ENCODE assay signal across 17 cellular contexts in genomic region chr20:49924247-49924646, GRCh38. TPM values are rescaled to one million over a fixed set of nuclear protein-coding genes. Genes with fewer than 3 reads are reported as not detected.
DNase-seq lines count a peak whose midpoint lies in the region; ATAC-seq, FAIRE-seq and TF ChIP-seq lines count a peak whose summit lies in the region.
"Had no signal": no experiment of that assay in that cellular context is flagged by ENCODE, and none has a peak within 500 bp of the region (broad histone marks: within the 10 kb centered on the region; RNA-seq: fewer than 3 reads in every experiment).

No MANE protein-coding gene starts in this region.

- in situ Hi-C loops in HepG2 (cut with HindIII; ENCODE audit: extremely low pct_ligation_motif_present, low pct_unique_long_range_greater_than_20kb) (no loop called here), transverse colon (cut with MboI; ENCODE audit: low pct_ligation_motif_present in 1 of 4, low pct_unique_long_range_greater_than_20kb in 1 of 4, low sequenced_read_pairs in 3 of 4) (no loop called here), mammary epithelial cell (cut with MboI; ENCODE audit: low sequenced_read_pairs in 2 of 2) (no loop called here)

- H3K36me3 Mint-ChIP-seq in neural crest cell (ENCODE audit: low read depth) = no peaks in the 10 kb centered on the region
- H3K36me3 Mint-ChIP-seq: CD4-positive, alpha-beta memory T cell had no signal

- FAIRE-seq in HepG2 (lab: Jason Lieb, UNC) = no peak
- FAIRE-seq: A204.1, GM18507, H54 had no signal

- H3K27ac Mint-ChIP-seq in neural crest cell (ENCODE audit: unreplicated experiment) = no peak overlapping the region
- H3K27ac Mint-ChIP-seq: B cell; CD4-positive, alpha-beta memory T cell had no signal

- peaks cover 42% of the 10 kb centered on the region for H3K4me1 ChIP-seq in HepG2 (ENCODE audit: insufficient read depth, low read length)
- H3K4me1 ChIP-seq in right lobe of liver = peaks cover 0 to 8% (median 3%) of the 10 kb centered on the region in 4 donors
- peaks cover 3 to 16% (median 12%) of the 10 kb centered on the region in 4 donors for H3K4me1 ChIP-seq in transverse colon
- H3K4me1 ChIP-seq in vagina = no peaks in the 10 kb centered on the region
- H3K4me1 ChIP-seq in mammary epithelial cell (ENCODE audit: insufficient read depth, low read length) = peaks cover 6% of the 10 kb centered on the region

- H3K27me3 ChIP-seq in HepG2 (ENCODE audit: control insufficient read depth in 1 of 2, insufficient read depth in 2 of 2, low read length in 2 of 2) (no peaks in the 10 kb centered on the region), right lobe of liver (no peaks in the 10 kb centered on the region), transverse colon (no peaks in the 10 kb centered on the region), vagina (no peaks in the 10 kb centered on the region), mammary epithelial cell (ENCODE audit: insufficient read depth, low read length) (no peaks in the 10 kb centered on the region)

- CTCF ChIA-PET in HepG2 (lab: Yijun Ruan, JAX; ENCODE audit: low intra/inter-chr PET ratio, low total read pairs) = no interaction called here
- CTCF ChIA-PET in mammary epithelial cell (lab: Charles Lee; ENCODE audit: low non-redundant PET) = no interaction called here

- H3K9me3 Mint-ChIP-seq in neural crest cell = peaks cover 2% of the 10 kb centered on the region
- H3K9me3 Mint-ChIP-seq: CD4-positive, alpha-beta memory T cell had no signal

- POLR2A ChIA-PET in HepG2 (lab: Yijun Ruan, JAX) = interaction anchor here (0.7 to 5.9 kb wide), 3 partner anchors 8 to 152 kb away, joined by 3 to 28 read pairs (median 4); partner anchors contain the start of genes RNF114 and SPATA2

- no peaks in the 10 kb centered on the region for H3K27me3 Mint-ChIP-seq in neural crest cell (ENCODE audit: low read depth)

- dilution Hi-C loops in mammary epithelial cell (cut with HindIII; ENCODE audit: low sequenced_read_pairs) = no loop called here

- H3K4me1 Mint-ChIP-seq in neural crest cell = peaks cover 8% of the 10 kb centered on the region

- TF ChIP-seq EP300 in HepG2 (IDR thresholded peaks at IDR 0.05; ENCODE audit: low read depth in 2 of 2, low read length in 2 of 2) (no peak), HepG2 (CRISPR knock-in tag; IDR thresholded peaks at IDR 0.05; ENCODE audit: borderline replicate concordance) (no peak), transverse colon (IDR thresholded peaks at IDR 0.05; ENCODE audit: low read depth) (no peak)

- H3K4me3 Mint-ChIP-seq in neural crest cell = peak overlapping the region; percentile 25
- H3K4me3 Mint-ChIP-seq: B cell; CD4-positive, alpha-beta memory T cell had no signal

- H3K9ac ChIP-seq in HepG2 (ENCODE audit: insufficient read depth, low read depth, low read length) (no peak overlapping the region), mammary epithelial cell (ENCODE audit: insufficient read depth, low read length) (no peak overlapping the region)
- H3K9ac ChIP-seq: GM23248 had no signal

- no peak for TF ChIP-seq RAD21 in HepG2 (CRISPR knock-in tag; IDR thresholded peaks at IDR 0.05)

- no peak overlapping the region for H3K4me2 ChIP-seq in HepG2 (ENCODE audit: low read depth, low read length)
- no peak overlapping the region for H3K4me2 ChIP-seq in mammary epithelial cell (ENCODE audit: insufficient read depth, low read depth, low read length)

- BruUV-seq in HepG2 (replicated peaks; lab: Mats Ljungman, UMichigan) (no TSS peak), mammary epithelial cell (replicated peaks; lab: Mats Ljungman, UMichigan) (no TSS peak)

- H4K20me1 ChIP-seq in HepG2 (ENCODE audit: insufficient read depth, low read length) (no peaks in the 10 kb centered on the region), mammary epithelial cell (ENCODE audit: insufficient read depth, low read length) (no peaks in the 10 kb centered on the region)

- no peak for TF ChIP-seq CTCF in HepG2 (CRISPR knock-in tag; IDR thresholded peaks at IDR 0.05)
- no peak for TF ChIP-seq CTCF in right lobe of liver (IDR thresholded peaks at IDR 0.05)
- no peak for TF ChIP-seq CTCF in fibroblast of the aortic adventitia (IDR thresholded peaks at IDR 0.05; ENCODE audit: insufficient read depth, low read length)
- no peak for TF ChIP-seq CTCF in neural crest cell (conservative IDR thresholded peaks at IDR 0.05)
- no peak for TF ChIP-seq CTCF in transverse colon (IDR thresholded peaks at IDR 0.05)
- TF ChIP-seq CTCF in vagina (IDR thresholded peaks at IDR 0.05) = no peak
- no peak for TF ChIP-seq CTCF in mammary epithelial cell (conservative IDR thresholded peaks at IDR 0.05 in 1 of 2, IDR thresholded peaks at IDR 0.05 in 1 of 2; ENCODE audit: extremely low read depth in 1 of 2, insufficient read depth in 1 of 2, low read depth in 1 of 2, low read length in 2 of 2)

- DNase-seq in HepG2 (ENCODE audit: low spot score) = no peak
- DNase-seq in right lobe of liver = no peak
- peak; percentile 39 for DNase-seq in fibroblast of the aortic adventitia (ENCODE audit: low read depth)
- no peak for DNase-seq in neural crest cell (ENCODE audit: low read depth, low spot score)
- DNase-seq in transverse colon = peak; percentile 5
- DNase-seq in vagina (ENCODE audit: extremely low spot score in 2 of 2) = no peak
- DNase-seq in mammary epithelial cell = no peak
- DNase-seq: Caco-2; CD4-positive, alpha-beta memory T cell; GM23248 had no signal

- H3K36me3 ChIP-seq in HepG2 (replicated peaks in 1 of 2; ENCODE audit: control insufficient read depth in 1 of 2, insufficient read depth in 2 of 2, low read length in 2 of 2) (no peaks in the 10 kb centered on the region), right lobe of liver (no peaks in the 10 kb centered on the region), transverse colon (no peaks in the 10 kb centered on the region), vagina (no peaks in the 10 kb centered on the region), mammary epithelial cell (ENCODE audit: insufficient read depth, low read length) (no peaks in the 10 kb centered on the region)

- H2AFZ ChIP-seq in HepG2 (ENCODE audit: low read length) = no peak overlapping the region
- H2AFZ ChIP-seq in mammary epithelial cell (ENCODE audit: low read depth, low read length) = no peak overlapping the region
- H2AFZ ChIP-seq: GM23248 had no signal

- ATAC-seq in HepG2 = no peak
- ATAC-seq in right lobe of liver = no peak
- no peak for ATAC-seq in GM21381 (IDR thresholded peaks at IDR 0.05; ENCODE audit: unreplicated experiment)
- ATAC-seq: HCT116 had no signal

- H3K79me2 ChIP-seq in HepG2 (ENCODE audit: insufficient read depth, low read length) (no peaks in the 10 kb centered on the region), mammary epithelial cell (ENCODE audit: insufficient read depth, low read length) (no peaks in the 10 kb centered on the region)

- intact Hi-C loops in HepG2 (cut with micrococcal nuclease; ENCODE audit: unreplicated experiment) (no loop called here), right lobe of liver (cut with DNase I) (no loop called here), transverse colon (cut with DNase I; ENCODE audit: low total_unique reads) (loop anchor here (10.0 kb wide), 1 partner anchor 309 kb away; no protein-coding TSS in a partner anchor), vagina (cut with DNase I) (loop anchor here (10.0 kb wide), 1 partner anchor 299 kb away; no protein-coding TSS in a partner anchor), mammary epithelial cell (cut with micrococcal nuclease) (no loop called here)

- no peaks in the 10 kb centered on the region for H3K9me3 ChIP-seq in HepG2 (ENCODE audit: low read length)
- H3K9me3 ChIP-seq in right lobe of liver = no peaks in the 10 kb centered on the region
- H3K9me3 ChIP-seq in transverse colon = no peaks in the 10 kb centered on the region
- H3K9me3 ChIP-seq in vagina = no peaks in the 10 kb centered on the region
- H3K9me3 ChIP-seq in mammary epithelial cell (replicated peaks; ENCODE audit: insufficient read depth, low read length) = no peaks in the 10 kb centered on the region
- H3K9me3 ChIP-seq: Caco-2 had no signal

- H3K27ac ChIP-seq in HepG2 (ENCODE audit: extremely low read length, insufficient read depth, low read length) (no peak overlapping the region), right lobe of liver (no peak overlapping the region), transverse colon (peak overlapping the region; percentile 68 to 86 (median 84)), vagina (no peak overlapping the region), mammary epithelial cell (ENCODE audit: insufficient read depth, low read depth, low read length) (no peak overlapping the region)
- H3K27ac ChIP-seq: C4-2B, GM23248 had no signal

- TF ChIP-seq POLR2A in HepG2 (IDR thresholded peaks at IDR 0.05; ENCODE audit: insufficient read depth in 1 of 2, low read depth in 2 of 2, low read length in 2 of 2) (no peak), right lobe of liver (IDR thresholded peaks at IDR 0.05) (no peak), transverse colon (IDR thresholded peaks at IDR 0.05) (no peak), vagina (IDR thresholded peaks at IDR 0.05) (no peak)

- H3K4me3 ChIP-seq in HepG2 (replicated peaks in 1 of 3; ENCODE audit: insufficient read depth in 1 of 3, low read depth in 2 of 3, low read length in 3 of 3) (no peak overlapping the region), right lobe of liver (no peak overlapping the region), fibroblast of the aortic adventitia (ENCODE audit: low read depth, low read length) (no peak overlapping the region), transverse colon (no peak overlapping the region), vagina (no peak overlapping the region), mammary epithelial cell (replicated peaks in 1 of 3; ENCODE audit: insufficient read depth in 1 of 3, low read depth in 2 of 3, low read length in 3 of 3) (no peak overlapping the region)
- H3K4me3 ChIP-seq: GM23248 had no signal

- 95% methylated on average over 4 of the region's 4 CpGs for WGBS in HepG2 (ENCODE audit: low lambda C conversion rate)
- 100% methylated on average over 2 of the region's 4 CpGs for WGBS in right lobe of liver (ENCODE audit: insufficient coverage, low coverage, low lambda C conversion rate, missing lambda C conversion rate)
- 93% methylated on average over 4 of the region's 4 CpGs; no CpG with 5 or more reads in 1 of the 2 donors for WGBS in transverse colon (ENCODE audit: low coverage in 1 of 2), 2 donors
- 90% methylated on average over 4 of the region's 4 CpGs for WGBS in mammary epithelial cell (ENCODE audit: low coverage, missing lambda C conversion rate)

RNA-seq across cellular contexts. Expression of gene SPATA2, which starts 8.9 kb away (rescaled TPM):
- 3.2 and 4.3 TPM in 2 replicates for total RNA-seq in HepG2 (2016; rRNA removed; fragmentation: Illumina TruSeq; extraction: Trizol)
- total RNA-seq in HepG2 (2016; cell fraction: cytosol; rRNA removed; fragmentation: Illumina TruSeq; extraction: Trizol; ENCODE audit: low read depth) = 1.9 TPM in 2 replicates
- total RNA-seq in HepG2 (2016; cell fraction: insoluble cytoplasmic fraction; rRNA removed; fragmentation: Illumina TruSeq; extraction: Trizol) = 3.3 and 3.4 TPM in 2 replicates
- 5.6 and 6.9 TPM in 2 replicates for total RNA-seq in HepG2 (2016; cell fraction: membrane; rRNA removed; fragmentation: Illumina TruSeq; extraction: Trizol)
- 3.5 and 4.4 TPM in 2 replicates for total RNA-seq in HepG2 (2016; cell fraction: nucleus; rRNA removed; fragmentation: Illumina TruSeq; extraction: Trizol)
- 8.7 and 9.5 TPM in 2 replicates for polyA plus RNA-seq in HepG2 (2011; rRNA removed)
- polyA plus RNA-seq in HepG2 (2011; cell fraction: cytosol; rRNA removed) = 6.2 and 6.7 TPM in 2 replicates
- 9.5 and 9.7 TPM in 2 replicates for polyA plus RNA-seq in HepG2 (2011; cell fraction: nucleus; rRNA removed)
- 7.5 and 8.6 TPM in 2 replicates for polyA plus RNA-seq in HepG2 (2012)
- polyA plus RNA-seq in HepG2 (2016; cell fraction: cytosol; fragmentation: Illumina TruSeq; extraction: Trizol; ENCODE audit: low read depth) = 2.9 and 3.5 TPM in 2 replicates
- 8.7 and 11.5 TPM in 2 replicates for polyA plus RNA-seq in HepG2 (2016; cell fraction: insoluble cytoplasmic fraction; fragmentation: Illumina TruSeq; extraction: Trizol; ENCODE audit: low read depth)
- polyA plus RNA-seq in HepG2 (2016; cell fraction: membrane; fragmentation: Illumina TruSeq; extraction: Trizol; ENCODE audit: low read depth) = 9.3 and 9.7 TPM in 2 replicates
- 11.3 and 13.5 TPM in 2 replicates for polyA plus RNA-seq in HepG2 (2016; cell fraction: nucleus; fragmentation: Illumina TruSeq; extraction: Trizol; ENCODE audit: insufficient read depth, low read depth)
- 11.4 and 11.8 TPM in 2 replicates for polyA minus RNA-seq in HepG2 (2011; rRNA and poly(A)+ RNA removed; ENCODE audit: low replicate concordance)
- polyA minus RNA-seq in HepG2 (2011; cell fraction: cytosol; rRNA and poly(A)+ RNA removed) = 6.0 and 6.9 TPM in 2 replicates
- polyA minus RNA-seq in HepG2 (2011; cell fraction: nucleus; rRNA and poly(A)+ RNA removed) = 5.5 and 6.7 TPM in 2 replicates
- 1 to 10 TPM; 1.9 to 3.6 (median 2.9) TPM for total RNA-seq in right lobe of liver
- total RNA-seq in fibroblast of the aortic adventitia (ENCODE audit: low replicate concordance) = 1.5 and 3.4 TPM in 2 replicates
- 10.3 and 10.5 TPM in 2 replicates for total RNA-seq in neural crest cell
- 10 to 100 TPM in 3 of 4 donors, 1 to 10 TPM in 1; 4.0 to 40.0 (median 17.2) TPM for total RNA-seq in transverse colon
- 4.7 TPM for total RNA-seq in vagina
- 1 to 10 TPM; 4.2 to 6.9 TPM for total RNA-seq in mammary epithelial cell
- polyA plus RNA-seq in mammary epithelial cell = 5.6 TPM
- 6.2 TPM for polyA minus RNA-seq in mammary epithelial cell

RNA-seq across cellular contexts. Expression of gene RNF114, which starts 11.9 kb away (rescaled TPM):
- total RNA-seq in HepG2 (2016; rRNA removed; fragmentation: Illumina TruSeq; extraction: Trizol) = 119 and 137 TPM in 2 replicates
- total RNA-seq in HepG2 (2016; cell fraction: cytosol; rRNA removed; fragmentation: Illumina TruSeq; extraction: Trizol; ENCODE audit: low read depth) = 20.7 and 21.9 TPM in 2 replicates
- 117 and 134 TPM in 2 replicates for total RNA-seq in HepG2 (2016; cell fraction: insoluble cytoplasmic fraction; rRNA removed; fragmentation: Illumina TruSeq; extraction: Trizol)
- total RNA-seq in HepG2 (2016; cell fraction: membrane; rRNA removed; fragmentation: Illumina TruSeq; extraction: Trizol) = 58.2 and 60.7 TPM in 2 replicates
- 54.0 and 64.8 TPM in 2 replicates for total RNA-seq in HepG2 (2016; cell fraction: nucleus; rRNA removed; fragmentation: Illumina TruSeq; extraction: Trizol)
- polyA plus RNA-seq in HepG2 (2011; rRNA removed) = 120 and 126 TPM in 2 replicates
- 177 and 201 TPM in 2 replicates for polyA plus RNA-seq in HepG2 (2011; cell fraction: cytosol; rRNA removed)
- polyA plus RNA-seq in HepG2 (2011; cell fraction: nucleus; rRNA removed) = 108 and 112 TPM in 2 replicates
- 108 and 111 TPM in 2 replicates for polyA plus RNA-seq in HepG2 (2012)
- 27.1 and 29.4 TPM in 2 replicates for polyA plus RNA-seq in HepG2 (2016; cell fraction: cytosol; fragmentation: Illumina TruSeq; extraction: Trizol; ENCODE audit: low read depth)
- polyA plus RNA-seq in HepG2 (2016; cell fraction: insoluble cytoplasmic fraction; fragmentation: Illumina TruSeq; extraction: Trizol; ENCODE audit: low read depth) = 140 and 169 TPM in 2 replicates
- 33.3 and 36.2 TPM in 2 replicates for polyA plus RNA-seq in HepG2 (2016; cell fraction: membrane; fragmentation: Illumina TruSeq; extraction: Trizol; ENCODE audit: low read depth)
- 104 and 116 TPM in 2 replicates for polyA plus RNA-seq in HepG2 (2016; cell fraction: nucleus; fragmentation: Illumina TruSeq; extraction: Trizol; ENCODE audit: insufficient read depth, low read depth)
- polyA minus RNA-seq in HepG2 (2011; rRNA and poly(A)+ RNA removed; ENCODE audit: low replicate concordance) = 71.3 and 124 TPM in 2 replicates
- 93.0 and 100 TPM in 2 replicates for polyA minus RNA-seq in HepG2 (2011; cell fraction: cytosol; rRNA and poly(A)+ RNA removed)
- polyA minus RNA-seq in HepG2 (2011; cell fraction: nucleus; rRNA and poly(A)+ RNA removed) = 73.1 and 76.2 TPM in 2 replicates
- total RNA-seq in right lobe of liver = 100 to 1,000 TPM in 1 of 6 experiments, 10 to 100 TPM in 5; 38.6 to 113 (median 44.9) TPM
- total RNA-seq in fibroblast of the aortic adventitia (ENCODE audit: low replicate concordance) = 56.4 and 114 TPM in 2 replicates
- total RNA-seq in neural crest cell = 53.0 and 59.0 TPM in 2 replicates
- 100 to 1,000 TPM; 108 to 271 (median 217) TPM for total RNA-seq in transverse colon
- 153 TPM for total RNA-seq in vagina
- 100 to 1,000 TPM in 1 of 2 donors, 10 to 100 TPM in 1; 57.3 to 136 TPM for total RNA-seq in mammary epithelial cell
- polyA plus RNA-seq in mammary epithelial cell = 75.0 TPM
- polyA minus RNA-seq in mammary epithelial cell = 115 TPM

RNA-seq across cellular contexts. Expression of gene SNAI1, which starts 58.5 kb away (rescaled TPM):
- total RNA-seq in HepG2 (2016; rRNA removed; fragmentation: Illumina TruSeq; extraction: Trizol) (1.3 and 1.4 TPM in 2 replicates), right lobe of liver (1 to 10 TPM in 4 of 6 experiments, under 1 TPM in 2; 0.73 to 1.9 (median 1.1) TPM), fibroblast of the aortic adventitia (ENCODE audit: low replicate concordance) (1.1 and 2.7 TPM in 2 replicates), neural crest cell (12.5 and 12.9 TPM in 2 replicates), transverse colon (under 1 TPM in 3 of 4 donors, not detected in 1; 0.32 to 0.41 (median 0.40) TPM), vagina (19.9 TPM), mammary epithelial cell (not detected)
- 0.35 and 0.40 TPM in 2 replicates for total RNA-seq in HepG2 (2016; cell fraction: cytosol; rRNA removed; fragmentation: Illumina TruSeq; extraction: Trizol; ENCODE audit: low read depth)
- total RNA-seq in HepG2 (2016; cell fraction: insoluble cytoplasmic fraction; rRNA removed; fragmentation: Illumina TruSeq; extraction: Trizol) = 1.1 and 1.4 TPM in 2 replicates
- 0.68 and 1.4 TPM in 2 replicates for total RNA-seq in HepG2 (2016; cell fraction: membrane; rRNA removed; fragmentation: Illumina TruSeq; extraction: Trizol)
- total RNA-seq in HepG2 (2016; cell fraction: nucleus; rRNA removed; fragmentation: Illumina TruSeq; extraction: Trizol) = 1.4 and 2.3 TPM in 2 replicates
- polyA plus RNA-seq in HepG2 (2011; rRNA removed) (1.3 and 1.5 TPM in 2 replicates), mammary epithelial cell (0.02 TPM)
- polyA plus RNA-seq in HepG2 (2011; cell fraction: cytosol; rRNA removed) = 0.35 and 0.76 TPM in 2 replicates
- 3.0 and 3.7 TPM in 2 replicates for polyA plus RNA-seq in HepG2 (2011; cell fraction: nucleus; rRNA removed)
- 1.5 and 1.6 TPM in 2 replicates for polyA plus RNA-seq in HepG2 (2012)
- 0.55 and 0.59 TPM in 2 replicates for polyA plus RNA-seq in HepG2 (2016; cell fraction: cytosol; fragmentation: Illumina TruSeq; extraction: Trizol; ENCODE audit: low read depth)
- 2.2 and 3.6 TPM in 2 replicates for polyA plus RNA-seq in HepG2 (2016; cell fraction: insoluble cytoplasmic fraction; fragmentation: Illumina TruSeq; extraction: Trizol; ENCODE audit: low read depth)
- polyA plus RNA-seq in HepG2 (2016; cell fraction: membrane; fragmentation: Illumina TruSeq; extraction: Trizol; ENCODE audit: low read depth) = 0.93 and 1.2 TPM in 2 replicates
- 3.5 and 4.2 TPM in 2 replicates for polyA plus RNA-seq in HepG2 (2016; cell fraction: nucleus; fragmentation: Illumina TruSeq; extraction: Trizol; ENCODE audit: insufficient read depth, low read depth)
- polyA minus RNA-seq in HepG2 (2011; rRNA and poly(A)+ RNA removed; ENCODE audit: low replicate concordance) = 1.4 and 7.4 TPM in 2 replicates
- polyA minus RNA-seq in HepG2 (2011; cell fraction: cytosol; rRNA and poly(A)+ RNA removed) = 0.40 and 0.79 TPM in 2 replicates
- polyA minus RNA-seq in HepG2 (2011; cell fraction: nucleus; rRNA and poly(A)+ RNA removed) = 0.77 and 1.6 TPM in 2 replicates
- polyA minus RNA-seq in mammary epithelial cell = not detected

Comparison
In these comparisons a context has a peak if more than half of its experiments do, and no peak if none do; other contexts are left out.
1. DNase-seq: peak in fibroblast of the aortic adventitia (single experiment) and transverse colon (single experiment); none in HepG2 (single experiment), right lobe of liver (0 of 3), neural crest cell (single experiment), vagina (0 of 2) and mammary epithelial cell (single experiment).
2. H3K27ac ChIP-seq: peak in transverse colon (4 of 4); none in HepG2 (single experiment), right lobe of liver (0 of 3), vagina (single experiment) and mammary epithelial cell (single experiment).
3. intact Hi-C loops: an anchor here in transverse colon (10.0 kb wide) and vagina (10.0 kb wide); none called in HepG2, right lobe of liver and mammary epithelial cell.